In genomic region chr2:221077241-221077640, GRCh38 we compare ENCODE assay signal across 20 cellular contexts.
"Had no signal": no experiment of that assay in that cellular context is flagged by ENCODE, and none has a peak within 500 bp of the region (broad histone marks: within the 10 kb centered on the region; RNA-seq: fewer than 3 reads in every experiment).

No MANE protein-coding gene starts in this region.

- DNase-seq: Karpas-422, KG1, MG63, NCI-H1092, NCI-H1105 treated with DMSO at 0.1 percent for 48 hours, NCI-H1417 treated with DMSO at 0.1 percent for 48 hours, NCI-H146, NCI-H187 treated with DMSO at 0.1 percent for 48 hours, NCI-H2029 treated with DMSO at 0.1 percent for 48 hours, NCI-H226, NCI-H510A, NCI-H524 treated with DMSO at 0.1 percent for 48 hours, NCI-H69, NCI-H774, Right ventricle myocardium superior, RPMI8226, SIG-M5 had no signal

- H3K4me1 ChIP-seq: SJSA1 had no signal

- H3K27ac ChIP-seq: HL-60, SJSA1, SK-N-MC had no signal

- H3K36me3 ChIP-seq: MG63, SJSA1 had no signal

- H3K27me3 ChIP-seq: MG63, SJSA1 had no signal

- H3K9me3 ChIP-seq: MG63, SJSA1 had no signal

- H3K4me3 ChIP-seq: MG63, SJSA1, SK-N-MC had no signal
